In the genomic region with DNA sequence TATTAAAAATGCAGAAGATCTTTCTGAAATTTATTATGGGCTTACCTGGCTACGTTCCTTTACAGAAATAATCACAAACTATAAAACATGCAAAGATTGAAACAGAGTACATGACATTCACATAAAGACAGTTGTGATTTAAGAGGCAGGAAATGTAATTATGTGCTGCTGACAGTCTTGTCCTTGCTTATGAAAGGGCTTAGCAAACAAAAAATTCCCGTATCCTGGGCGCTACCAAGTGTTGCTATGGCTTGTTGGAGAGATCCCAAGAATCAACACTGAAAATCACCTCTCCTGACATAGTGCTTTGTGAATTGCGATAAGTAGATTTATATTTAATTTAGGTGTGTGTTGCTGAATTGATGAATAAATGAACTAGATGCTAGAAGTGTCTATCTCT, we compare ENCODE assay signal across 12 cellular contexts.
"Had no signal": no experiment of that assay in that cellular context is flagged by ENCODE, and none has a peak within 500 bp of the region (broad histone marks: within the 10 kb centered on the region; RNA-seq: fewer than 3 reads in every experiment).

No MANE protein-coding gene starts in this region.

- H3K27me3 ChIP-seq: stomach, testis had no signal

- ATAC-seq: esophagus mucosa, left lobe of liver, WTC11 had no signal

- DNase-seq: activated CD4-positive, alpha-beta memory T cell treated with anti-CD3 and anti-CD28 coated beads, Interleukin-2, amount 10 ng/mL, durations not matched to agents 7 days and 5 days; activated CD4-positive, alpha-beta T cell treated with anti-CD3 and anti-CD28 coated beads for 4 hours; activated T-cell treated with anti-CD3 and anti-CD28 coated beads, Interleukin-2, amount 50 U/mL, for 24 hours; islet precursor cell; mammary epithelial cell; stimulated activated CD4-positive, alpha-beta T cell treated with anti-CD3 and anti-CD28 coated beads, Interleukin-1b, Interleukin-23, amount 100 ng/mL, for 48 hours; stomach; testis had no signal

- H3K4me3 ChIP-seq: stomach, testis had no signal

- H3K4me1 ChIP-seq: parathyroid adenoma, stomach, testis had no signal

- H3K27ac ChIP-seq: parathyroid adenoma, stomach, testis had no signal
